In genomic region chr13:91482427-91482826, GRCh38 we compare ENCODE assay signal across 23 cellular contexts.
DNase-seq lines count a peak whose midpoint lies in the region; FAIRE-seq and TF ChIP-seq lines count a peak whose summit lies in the region.
"Had no signal": no experiment of that assay in that cellular context is flagged by ENCODE, and none has a peak within 500 bp of the region (broad histone marks: within the 10 kb centered on the region; RNA-seq: fewer than 3 reads in every experiment).

No MANE protein-coding gene starts in this region.

- no peak overlapping the region for H3K4me3 Mint-ChIP-seq in neural progenitor cell
- H3K4me3 Mint-ChIP-seq: activated CD4-positive, alpha-beta T cell treated with anti-CD3 and anti-CD28 coated beads for 36 hours; activated naive CD8-positive, alpha-beta T cell; activated T-helper 1 cell treated with anti-CD3 and anti-CD28 coated beads, Interleukin-12 subunit alpha, Interleukin-12 subunit beta, Interleukin-2, Interleukin-4 antibody, amounts not matched to agents 30 ng/mL and 10 ng/mL and 1 ng/mL, durations not matched to agents 14 hours and 24 hours and 36 hours; brain; HFFc6; type B pancreatic cell had no signal

- no peaks in the 10 kb centered on the region for H3K9me3 ChIP-seq in HEK293 (ENCODE audit: control insufficient read depth, insufficient read depth, low read depth, low read length)
- H3K9me3 ChIP-seq in NT2/D1 (ENCODE audit: insufficient read depth, low read length), result no peaks in the 10 kb centered on the region
- no peaks in the 10 kb centered on the region for H3K9me3 ChIP-seq in neural progenitor cell (ENCODE audit: low read depth)
- H3K9me3 ChIP-seq: heart right ventricle, neutrophil had no signal

- H3K4me3 ChIP-seq in HEK293 (ENCODE audit: low read depth, low read length), result no peak overlapping the region
- H3K4me3 ChIP-seq in NT2/D1 (ENCODE audit: insufficient read length, low read depth), result no peak overlapping the region
- no peak overlapping the region for H3K4me3 ChIP-seq in brain microvascular endothelial cell (ENCODE audit: low read depth, low read length)
- no peak overlapping the region for H3K4me3 ChIP-seq in neural progenitor cell
- H3K4me3 ChIP-seq: coronary artery, heart right ventricle had no signal

- no peaks in the 10 kb centered on the region for H4K20me1 ChIP-seq in neural progenitor cell (ENCODE audit: low read depth)

- H2AFZ ChIP-seq in neural progenitor cell (replicated peaks), result no peak overlapping the region

- H3K9ac ChIP-seq in NT2/D1 (ENCODE audit: insufficient read length, low read depth) (no peak overlapping the region), neural progenitor cell (no peak overlapping the region)

- H3K79me2 ChIP-seq in neural progenitor cell (ENCODE audit: low read depth), result no peaks in the 10 kb centered on the region

- H3K36me3 ChIP-seq in HEK293 (ENCODE audit: control insufficient read depth in 2 of 2, insufficient read depth in 1 of 2, low read length in 2 of 2) (no peaks in the 10 kb centered on the region), NT2/D1 (ENCODE audit: insufficient read depth, insufficient read length, low read length) (no peaks in the 10 kb centered on the region), brain microvascular endothelial cell (replicated peaks) (no peaks in the 10 kb centered on the region), neural progenitor cell (no peaks in the 10 kb centered on the region)
- H3K36me3 ChIP-seq: heart right ventricle, neutrophil had no signal

- FAIRE-seq in D721Med (lab: Jason Lieb, UNC), result no peak

- H3K36me3 Mint-ChIP-seq in neural progenitor cell, result no peaks in the 10 kb centered on the region
- H3K36me3 Mint-ChIP-seq: activated naive CD8-positive, alpha-beta T cell; brain; type B pancreatic cell had no signal

- H3K27me3 ChIP-seq in NT2/D1 (ENCODE audit: insufficient read depth, insufficient read length), result peaks cover 30% of the 10 kb centered on the region
- no peaks in the 10 kb centered on the region for H3K27me3 ChIP-seq in brain microvascular endothelial cell (replicated peaks)
- no peaks in the 10 kb centered on the region for H3K27me3 ChIP-seq in neural progenitor cell
- H3K27me3 ChIP-seq: heart right ventricle, neutrophil had no signal

- no peaks in the 10 kb centered on the region for H3K4me1 ChIP-seq in HEK293 (ENCODE audit: control insufficient read depth, insufficient read depth, low read length)
- no peaks in the 10 kb centered on the region for H3K4me1 ChIP-seq in NT2/D1 (ENCODE audit: insufficient read depth, insufficient read length)
- H3K4me1 ChIP-seq in neural progenitor cell, result peaks cover 12% of the 10 kb centered on the region
- H3K4me1 ChIP-seq: heart right ventricle had no signal

- peaks cover 2% of the 10 kb centered on the region for H3K27me3 Mint-ChIP-seq in neural progenitor cell (ENCODE audit: insufficient read depth, low read depth)
- H3K27me3 Mint-ChIP-seq: activated CD4-positive, alpha-beta T cell treated with anti-CD3 and anti-CD28 coated beads for 36 hours; brain had no signal

- peaks cover 30% of the 10 kb centered on the region for H3K4me1 Mint-ChIP-seq in neural progenitor cell
- H3K4me1 Mint-ChIP-seq: activated CD4-positive, alpha-beta T cell treated with anti-CD3 and anti-CD28 coated beads for 36 hours had no signal

- POLR2A ChIA-PET in HEK293 (lab: Yijun Ruan, JAX), result no interaction called here

- in situ Hi-C loops in brain microvascular endothelial cell (cut with HindIII; ENCODE audit: low pct_ligation_motif_present, low sequenced_read_pairs), result no loop called here

- no peaks in the 10 kb centered on the region for H3F3A ChIP-seq in neural progenitor cell (ENCODE audit: low read depth)

- DNase-seq in NT2/D1 (ENCODE audit: low read depth, low spot score) (peak; percentile 67), brain microvascular endothelial cell (peak; percentile 34), neural progenitor cell (ENCODE audit: low spot score) (peak; percentile 78), GM20000 (ENCODE audit: low spot score) (no peak), D721Med (ENCODE audit: insufficient read length, low spot score) (no peak), NCI-H2029 treated with DMSO at 0.1 percent for 48 hours (lab: John Stamatoyannopoulos, UW) (no peak)
- DNase-seq in effector CD4-positive, alpha-beta T cell, result no peak
- DNase-seq: activated CD4-positive, alpha-beta T cell treated with anti-CD3 and anti-CD28 coated beads for 36 hours; AML-193; DMS79 treated with DMSO at 0.1 percent for 48 hours; heart right ventricle; HFFc6; NCI-H1694; RPMI8226; stimulated activated CD4-positive, alpha-beta T cell treated with anti-CD3 and anti-CD28 coated beads, Interleukin-12 subunit alpha, Interleukin-12 subunit beta, amount 100 ng/mL, for 4 hours; SW 1271 had no signal

- CTCF ChIA-PET in HEK293 (lab: Yijun Ruan, JAX), result no interaction called here

- no peaks in the 10 kb centered on the region for H3K9me3 Mint-ChIP-seq in neural progenitor cell
- H3K9me3 Mint-ChIP-seq: activated T-helper 1 cell treated with anti-CD3 and anti-CD28 coated beads, Interleukin-12 subunit alpha, Interleukin-12 subunit beta, Interleukin-2, Interleukin-4 antibody, amounts not matched to agents 30 ng/mL and 10 ng/mL and 1 ng/mL, durations not matched to agents 14 hours and 24 hours and 36 hours; brain; type B pancreatic cell had no signal

- TF ChIP-seq CTCF in HEK293 (tag by site-specific recombination; IDR thresholded peaks at IDR 0.05) (no peak), brain microvascular endothelial cell (IDR thresholded peaks at IDR 0.05; ENCODE audit: low read depth, low read length, missing control alignments) (no peak), neural progenitor cell (IDR thresholded peaks at IDR 0.05) (no peak), GM20000 (IDR thresholded peaks at IDR 0.05; ENCODE audit: extremely low read depth, missing control alignments) (no peak), D721Med (IDR thresholded peaks at IDR 0.05; ENCODE audit: insufficient read depth, missing control alignments) (no peak)

- H3K27ac ChIP-seq in HEK293 (ENCODE audit: extremely low read depth, low read depth, low read length), result no peak overlapping the region
- no peak overlapping the region for H3K27ac ChIP-seq in brain microvascular endothelial cell
- H3K27ac ChIP-seq in neural progenitor cell, result no peak overlapping the region
- H3K27ac ChIP-seq: coronary artery, heart right ventricle, neutrophil had no signal

- H3K27ac Mint-ChIP-seq in neural progenitor cell, result no peak overlapping the region
- H3K27ac Mint-ChIP-seq: activated CD4-positive, alpha-beta T cell treated with anti-CD3 and anti-CD28 coated beads for 36 hours; activated naive CD8-positive, alpha-beta T cell; activated T-helper 1 cell treated with anti-CD3 and anti-CD28 coated beads, Interleukin-12 subunit alpha, Interleukin-12 subunit beta, Interleukin-2, Interleukin-4 antibody, amounts not matched to agents 30 ng/mL and 10 ng/mL and 1 ng/mL, durations not matched to agents 14 hours and 24 hours and 36 hours; brain; HFFc6; type B pancreatic cell had no signal

- peak overlapping the region; percentile 45 for H3K4me2 ChIP-seq in neural progenitor cell

TF ChIP-seq in HEK293, 187 proteins besides CTCF, POLR2A, EP300 and RAD21 (continues in another document):
- TF ChIP-seq ZBTB6 (tag by site-specific recombination; IDR thresholded peaks at IDR 0.05) (no peak), GLIS1 (tag by site-specific recombination; IDR thresholded peaks at IDR 0.05) (peak; percentile 100), AEBP2 (tag by site-specific recombination; IDR thresholded peaks at IDR 0.05; ENCODE audit: borderline replicate concordance) (no peak), ZNF791 (tag by site-specific recombination; IDR thresholded peaks at IDR 0.05) (no peak), ZNF600 (tag by site-specific recombination; IDR thresholded peaks at IDR 0.05) (no peak), SP2 (tag by site-specific recombination; IDR thresholded peaks at IDR 0.05) (no peak), ZBTB8A (tag by site-specific recombination; IDR thresholded peaks at IDR 0.05) (0 out of 2 replicates have a peak, but pooled peaks have one; percentile 23), ZNF830 (tag by site-specific recombination; IDR thresholded peaks at IDR 0.05; ENCODE audit: low read depth) (no peak), GLIS2 (tag by site-specific recombination; IDR thresholded peaks at IDR 0.05) (no peak), PRDM6 (tag by site-specific recombination; IDR thresholded peaks at IDR 0.05) (0 out of 2 replicates have a peak, but pooled peaks have one; percentile 28), FEZF1 (tag by site-specific recombination; IDR thresholded peaks at IDR 0.05) (peak; percentile 44; the same call in 1 of the 2 replicates)

Comparison
In these comparisons a context has a peak if more than half of its experiments do, and no peak if none do; other contexts are left out.
1. DNase-seq: peak in NT2/D1 (single experiment), brain microvascular endothelial cell (single experiment) and neural progenitor cell (single experiment); none in GM20000 (single experiment), D721Med (single experiment), NCI-H2029 treated with DMSO at 0.1 percent for 48 hours (single experiment) and effector CD4-positive, alpha-beta T cell (single experiment).